8 cellular contexts compared by ENCODE assay signal in genomic region chr2:180983468-180984388, GRCh38. TPM values are rescaled to one million over a fixed set of nuclear protein-coding genes. Genes with fewer than 3 reads are reported as not detected.
DNase-seq lines count a peak whose midpoint lies in the region; ATAC-seq and TF ChIP-seq lines count a peak whose summit lies in the region.

No MANE protein-coding gene starts in this region.

- H3K36me3 ChIP-seq in BJ (ENCODE audit: control insufficient read depth, insufficient read depth, low read length) (no peaks in the 10 kb centered on the region), SU-DHL-6 (ENCODE audit: low read length) (peaks cover 28% of the 10 kb centered on the region)

- no peaks in the 10 kb centered on the region for H4K20me1 ChIP-seq in SU-DHL-6 (ENCODE audit: low read depth, low read length)

- H3K9ac ChIP-seq in SU-DHL-6 (ENCODE audit: low read length), result peak overlapping the region; percentile 11; the same call in 1 of the 2 replicates

- no peaks in the 10 kb centered on the region for H3K9me3 ChIP-seq in SU-DHL-6 (ENCODE audit: insufficient read depth, low read length)

- H3F3A ChIP-seq in SU-DHL-6 (ENCODE audit: insufficient read depth), result peaks cover 28% of the 10 kb centered on the region

- H3K27ac ChIP-seq in SU-DHL-6 (ENCODE audit: low read depth, low read length), result peak overlapping the region; percentile 22; the same call in 1 of the 2 replicates

- H3K4me3 Mint-ChIP-seq in neural crest cell, result peak overlapping the region; percentile 96

- no peaks in the 10 kb centered on the region for H3K9me3 Mint-ChIP-seq in neural crest cell

- no peaks in the 10 kb centered on the region for H3K27me3 ChIP-seq in BJ (ENCODE audit: control insufficient read depth, insufficient read depth, low read length)
- H3K27me3 ChIP-seq in SU-DHL-6 (ENCODE audit: low read length), result no peaks in the 10 kb centered on the region

- DNase-seq in BJ (ENCODE audit: low read depth) (no peak), GM13976 (ENCODE audit: low spot score) (peak; percentile 30), NCI-H1105 treated with DMSO at 0.1 percent for 48 hours (lab: John Stamatoyannopoulos, UW) (peak; percentile 58), neural crest cell (ENCODE audit: low read depth, low spot score) (no peak)
- no peak for DNase-seq in activated naive CD4-positive, alpha-beta T cell treated with Interleukin-2 at 50 U/mL for 16 hours

- H3K36me3 Mint-ChIP-seq in neural crest cell (ENCODE audit: low read depth), result peaks cover 2% of the 10 kb centered on the region

- TF ChIP-seq CTCF in BJ (IDR thresholded peaks at IDR 0.05; ENCODE audit: insufficient read depth, low read depth, low read length), result peak; percentile 47
- peak; percentile 35 for TF ChIP-seq CTCF in GM13976 (IDR thresholded peaks at IDR 0.05; ENCODE audit: borderline replicate concordance, control extremely low read depth, extremely low read depth, insufficient read depth, missing control alignments)
- TF ChIP-seq CTCF in SU-DHL-6 (IDR thresholded peaks at IDR 0.05; ENCODE audit: insufficient read depth, low read length, poor library complexity, severe bottlenecking), result peak; percentile 53
- peak; percentile 46 for TF ChIP-seq CTCF in neural crest cell (conservative IDR thresholded peaks at IDR 0.05)

- no peak overlapping the region for H3K4me3 ChIP-seq in BJ (ENCODE audit: low read depth, low read length)
- H3K4me3 ChIP-seq in SU-DHL-6 (ENCODE audit: insufficient read depth, low read length, poor library complexity, severe bottlenecking), result no peak overlapping the region

- H3K9me2 ChIP-seq in SU-DHL-6 (replicated peaks; ENCODE audit: insufficient read depth, low read length), result no peaks in the 10 kb centered on the region

- POLR2A ChIA-PET in BJ (lab: Charles Lee), result interaction anchor here (0.6 kb wide), 1 partner anchor 39 kb away, joined by 5 read pairs; no protein-coding TSS in a partner anchor

- H3K27ac Mint-ChIP-seq in neural crest cell (ENCODE audit: unreplicated experiment), result peak overlapping the region; percentile 81

- H2AFZ ChIP-seq in SU-DHL-6 (ENCODE audit: low read depth, low read length, severe bottlenecking), result peak overlapping the region; percentile 25

- H3K79me2 ChIP-seq in SU-DHL-6 (ENCODE audit: insufficient read depth, low read length), result peaks cover 43% of the 10 kb centered on the region; the same call in 1 of the 2 replicates

- H3K4me2 ChIP-seq in SU-DHL-6 (ENCODE audit: low read depth, low read length, poor library complexity, severe bottlenecking), result peak overlapping the region; percentile 69

- H3K4me1 Mint-ChIP-seq in neural crest cell, result peaks cover 63% of the 10 kb centered on the region

- CTCF ChIA-PET in BJ (lab: Yijun Ruan, JAX), result interaction anchor here (0.6 to 1.3 kb wide), 3 partner anchors 20 to 854 kb away, joined by 3 to 4 read pairs (median 3); no protein-coding TSS in a partner anchor

- in situ Hi-C loops in GM13976 (cut with MboI; ENCODE audit: low sequenced_read_pairs, unreplicated experiment), result no loop called here

- no peaks in the 10 kb centered on the region for H3K27me3 Mint-ChIP-seq in neural crest cell (ENCODE audit: low read depth)

- ATAC-seq in HG02798 (IDR thresholded peaks at IDR 0.05; ENCODE audit: poor library complexity, unreplicated experiment), result peak; percentile 39
- peak; percentile 30 for ATAC-seq in esophagus mucosa

RNA-seq across cellular contexts. Expression of gene UBE2E3, which starts 3.3 kb away (rescaled TPM):
- polyA plus RNA-seq in BJ (2011; rRNA removed), result 58.8 and 105 TPM in 2 replicates
- polyA minus RNA-seq in BJ (2011; rRNA and poly(A)+ RNA removed), result 21.6 and 31.9 TPM in 2 replicates
- total RNA-seq in esophagus mucosa (52.8 TPM), neural crest cell (228 and 230 TPM in 2 replicates)

Comparison
In these comparisons a context has a peak if more than half of its experiments do, and no peak if none do; other contexts are left out.
1. DNase-seq: peak in GM13976 (single experiment) and NCI-H1105 treated with DMSO at 0.1 percent for 48 hours (single experiment); none in BJ (single experiment), neural crest cell (single experiment) and activated naive CD4-positive, alpha-beta T cell treated with Interleukin-2 at 50 U/mL for 16 hours (single experiment).
2. Peak in every context shown above with its lines, with median percentiles within 50 percentile points of each other: CTCF ChIP-seq.